Comparison of ENCODE assay signal across 29 cellular contexts in the genomic region with DNA sequence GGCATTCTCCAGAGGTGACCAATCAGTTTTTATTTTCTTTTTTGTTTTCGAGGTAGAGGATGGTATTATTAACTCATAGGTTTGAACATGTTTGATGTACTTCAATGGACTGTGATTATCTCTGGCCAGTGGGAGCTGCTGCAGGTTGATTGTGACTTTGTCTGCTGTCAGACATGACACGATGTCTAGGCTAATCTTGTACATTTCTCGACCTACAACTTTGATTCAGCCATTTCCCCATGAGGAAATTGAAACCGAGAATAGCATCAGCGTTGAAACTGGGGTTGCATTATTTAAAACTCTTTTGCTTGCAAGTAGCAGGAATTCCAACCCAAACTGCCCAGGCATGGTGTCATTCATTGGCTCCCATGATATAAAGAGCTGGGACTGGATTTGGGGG.
"Had no signal": no experiment of that assay in that cellular context is flagged by ENCODE, and none has a peak within 500 bp of the region (broad histone marks: within the 10 kb centered on the region; RNA-seq: fewer than 3 reads in every experiment).

No MANE protein-coding gene starts in this region.

- ATAC-seq: activated CD4-positive, CD25-positive, alpha-beta regulatory T cell treated with anti-CD3 and anti-CD28 coated beads, Interleukin-2, amount 50 U/mL, for 24 hours; activated CD8-positive, alpha-beta T cell treated with anti-CD3 and anti-CD28 coated beads for 36 hours; activated T-cell treated with anti-CD3 and anti-CD28 coated beads, Interleukin-2, amount 50 U/mL, for 4 hours; activated T-helper 17 cell treated with anti-CD3 and anti-CD28 coated beads, Interleukin-2, amount 50 U/mL, for 72 hours; effector memory CD8-positive, alpha-beta T cell; foreskin keratinocyte; gastrocnemius medialis; heart right ventricle had no signal

- H3K9me3 ChIP-seq: esophagus muscularis mucosa, gastrocnemius medialis had no signal

- H3K27ac ChIP-seq: brain microvascular endothelial cell, coronary artery, dorsolateral prefrontal cortex, esophagus muscularis mucosa, foreskin keratinocyte, gastrocnemius medialis, heart right ventricle, hepatocyte, WERI-Rb-1 had no signal

- H3K4me2 ChIP-seq: hepatocyte had no signal

- H3K4me1 ChIP-seq: esophagus muscularis mucosa, foreskin keratinocyte, gastrocnemius medialis, heart right ventricle had no signal

- DNase-seq: activated B cell treated with CpG ODN at 0.5 μM for 24 hours; activated CD4-positive, alpha-beta T cell treated with anti-CD3 and anti-CD28 coated beads for 48 hours; activated CD4-positive, alpha-beta T cell treated with anti-CD3 and anti-CD28 coated beads, Interleukin-2, amount 50 U/mL, for 1 hour; activated CD4-positive, alpha-beta T cell treated with anti-CD3 and anti-CD28 coated beads, Interleukin-2, amount 50 U/mL, for 48 hours; activated CD8-positive, alpha-beta memory T cell treated with anti-CD3 and anti-CD28 coated beads for 24 hours; activated CD8-positive, alpha-beta T cell treated with anti-CD3 and anti-CD28 coated beads for 36 hours; activated effector memory CD4-positive, alpha-beta T cell treated with Interleukin-2 at 50 U/mL for 16 hours; activated gamma-delta T cell treated with Interleukin-2 at 50 U/mL for 16 hours; activated naive CD4-positive, alpha-beta T cell treated with anti-CD3 and anti-CD28 coated beads, Interleukin-2, amount 50 U/mL, for 16 hours; activated naive CD4-positive, alpha-beta T cell treated with Interleukin-2 at 50 U/mL for 16 hours; activated T-cell treated with anti-CD3 and anti-CD28 coated beads, Interleukin-2, amount 50 U/mL, for 4 hours; amniotic stem cell; anterior cingulate cortex; brain microvascular endothelial cell; dorsolateral prefrontal cortex; effector memory CD8-positive, alpha-beta T cell; erythroblast; foreskin keratinocyte; gastrocnemius medialis; heart right ventricle; T1000; WERI-Rb-1 had no signal

- H3K36me3 ChIP-seq: brain microvascular endothelial cell, esophagus muscularis mucosa, gastrocnemius medialis, heart right ventricle, WERI-Rb-1 had no signal

- H3K27me3 ChIP-seq: brain microvascular endothelial cell, dorsolateral prefrontal cortex, foreskin keratinocyte, gastrocnemius medialis, heart right ventricle, hepatocyte had no signal

- H2AFZ ChIP-seq: hepatocyte had no signal

- FAIRE-seq: astrocyte, bronchial epithelial cell had no signal

- H3K79me2 ChIP-seq: hepatocyte had no signal

- H3K4me3 ChIP-seq: coronary artery, dorsolateral prefrontal cortex, esophagus muscularis mucosa, gastrocnemius medialis, heart right ventricle, hepatocyte had no signal
